ENCODE assay signal across 13 cellular contexts in the genomic region with DNA sequence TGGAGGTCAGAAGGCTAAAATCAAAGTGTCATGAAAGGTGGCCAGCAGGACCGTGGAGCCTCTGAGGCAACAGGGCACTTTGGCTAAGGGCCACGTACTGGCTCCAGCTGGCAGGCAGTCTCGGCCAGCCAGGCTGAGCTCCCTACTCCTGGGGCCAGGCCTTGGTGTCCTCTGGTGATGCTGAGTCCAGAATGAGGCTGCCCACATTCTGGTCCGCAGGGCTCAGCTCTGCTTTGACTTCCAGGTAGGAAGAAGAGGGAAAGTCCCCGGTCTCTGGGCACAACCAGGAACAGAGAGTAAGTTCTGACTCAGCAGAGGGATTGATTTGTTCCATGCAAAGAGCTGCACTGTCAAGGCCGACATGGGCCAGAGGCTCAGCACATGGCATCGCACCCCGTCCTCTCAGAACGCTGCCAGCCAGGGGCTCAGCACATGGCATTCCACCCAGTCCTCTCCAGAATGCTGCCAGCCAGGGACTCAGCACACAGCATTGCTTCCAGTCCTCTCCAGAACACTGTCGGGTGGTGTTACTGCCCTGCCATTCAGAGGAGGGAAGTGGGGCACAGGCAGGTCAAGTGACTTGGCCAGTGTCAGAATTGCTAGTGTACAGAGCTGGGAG. TPM values are rescaled to one million over a fixed set of nuclear protein-coding genes. Genes with fewer than 3 reads are reported as not detected.
DNase-seq lines count a peak whose midpoint lies in the region; ATAC-seq and TF ChIP-seq lines count a peak whose summit lies in the region.
"Not testable (repeated sequence)": the region's sequence is repeated elsewhere in the genome, so short reads cannot be mapped to it uniquely, and the experiment has no call there.
"Had no signal": no experiment of that assay in that cellular context is flagged by ENCODE, and none has a peak within 500 bp of the region (broad histone marks: within the 10 kb centered on the region; RNA-seq: fewer than 3 reads in every experiment).

No MANE protein-coding gene starts in this region.

- not testable (repeated sequence) for H3K27ac ChIP-seq in RWPE2 (ENCODE audit: poor library complexity, severe bottlenecking); psoas muscle
- H3K27ac ChIP-seq in colonic mucosa (peak overlapping the region; percentile 57), right lobe of liver (peak overlapping the region in 1 of 3 donors; percentile 18), stomach (peak overlapping the region in 1 of 5 donors; percentile 55)

- not testable (repeated sequence) for H3K4me1 ChIP-seq in RWPE2 (ENCODE audit: insufficient read depth, poor library complexity, severe bottlenecking); colonic mucosa; right lobe of liver; psoas muscle; stomach

- not testable (repeated sequence) for H3K4me3 ChIP-seq in RWPE2 (ENCODE audit: severe bottlenecking); colonic mucosa; right lobe of liver; psoas muscle; stomach

- not testable (repeated sequence) for H3K9ac ChIP-seq in colonic mucosa (ENCODE audit: low read depth in 2 of 2, low read length in 2 of 2)

- H3K27me3 ChIP-seq in RWPE2 (ENCODE audit: insufficient read depth, poor library complexity, severe bottlenecking); colonic mucosa; right lobe of liver; psoas muscle (ENCODE audit: insufficient read depth in 3 of 3, low read length in 2 of 3); stomach: not testable (repeated sequence)

- H3K9me3 ChIP-seq in RWPE2 (ENCODE audit: severe bottlenecking); colonic mucosa; right lobe of liver; psoas muscle; stomach: not testable (repeated sequence)

- not testable (repeated sequence) for TF ChIP-seq EP300 in stomach (IDR thresholded peaks at IDR 0.05)

- ATAC-seq in RWPE2 (ENCODE audit: low read depth) = 0 out of 3 replicates have a peak, but pooled peaks have one; percentile 27
- ATAC-seq in Right ventricle myocardium superior (ENCODE audit: poor library complexity) = peak; percentile 67
- ATAC-seq in right lobe of liver = peak; percentile 78 to 82 (median 80)
- ATAC-seq in psoas muscle = peak in 3 of 4 donors; percentile 66 to 87 (median 66)

- H3K36me3 ChIP-seq in RWPE2 (ENCODE audit: low read depth); colonic mucosa; right lobe of liver; psoas muscle (ENCODE audit: insufficient read depth in 1 of 2, low read depth in 1 of 2); stomach: not testable (repeated sequence)

- DNase-seq in CD1c-positive myeloid dendritic cell (ENCODE audit: extremely low spot score) = peak; percentile 8
- not testable (repeated sequence) for DNase-seq in RWPE2 (ENCODE audit: low spot score); colonic mucosa; Right ventricle myocardium superior; psoas muscle
- DNase-seq in kidney tubule cell (ENCODE audit: low spot score) = peak; percentile 13
- DNase-seq in right lobe of liver = peak in 2 of 3 donors; percentile 44 to 72
- DNase-seq in stomach = peak; percentile 39

- intact Hi-C loops in colonic mucosa (cut with DNase I); Right ventricle myocardium superior (cut with DNase I); right lobe of liver (cut with DNase I); psoas muscle (cut with DNase I); stomach (cut with DNase I; ENCODE audit: low total_unique reads): not testable (repeated sequence)

- TF ChIP-seq CTCF in RWPE2 (IDR thresholded peaks at IDR 0.05; ENCODE audit: poor library complexity, severe bottlenecking); colonic mucosa (IDR thresholded peaks at IDR 0.05); right lobe of liver (IDR thresholded peaks at IDR 0.05); psoas muscle (IDR thresholded peaks at IDR 0.05); stomach (IDR thresholded peaks at IDR 0.05): not testable (repeated sequence)

- not testable (repeated sequence) for TF ChIP-seq POLR2A in right lobe of liver (IDR thresholded peaks at IDR 0.05); stomach (IDR thresholded peaks at IDR 0.05)

- WGBS in right lobe of liver (ENCODE audit: insufficient coverage, low coverage, low lambda C conversion rate, missing lambda C conversion rate) = 24% methylated on average over 3 of the region's 10 CpGs
- WGBS in psoas muscle, 3 donors = 6 to 40% (median 13%) methylated on average over 1 to 6 of the region's 10 CpGs
- WGBS in stomach, 5 donors = 56 to 58% (median 57%) methylated on average over 2 to 6 of the region's 10 CpGs; no CpG with 5 or more reads in 2 of the 5 donors

RNA-seq across cellular contexts. Expression of a gene that starts 2.5 kb away (rescaled TPM):
- total RNA-seq in colonic mucosa (10 to 100 TPM; 24.5 to 60.9 TPM), Right ventricle myocardium superior (not detected), right lobe of liver (1 to 10 TPM in 1 of 6 experiments, under 1 TPM in 5; 0.16 to 1.6 (median 0.48) TPM), psoas muscle (1 to 10 TPM in 1 of 4 donors, not detected in 3; 1.0 TPM), stomach (100 to 1,000 TPM in 1 of 5 donors, 10 to 100 TPM in 3, not detected in 1; 30.5 to 175 (median 53.4) TPM)
- polyA plus RNA-seq in psoas muscle (under 1 TPM in 1 of 3 donors, not detected in 2; 0.04 TPM), stomach (100 to 1,000 TPM in 1 of 3 donors, 10 to 100 TPM in 1, 1 to 10 TPM in 1; 3.4 to 362 (median 10.3) TPM)
- total RNA-seq: CD4-positive, alpha-beta memory T cell; Daoy; GM23338; HT-29 had no signal
- polyA plus RNA-seq: A549; CD4-positive, alpha-beta memory T cell; GM23338 had no signal

Comparison
In these comparisons a context has a peak if more than half of its experiments do, and no peak if none do; other contexts are left out.
1. ATAC-seq: peak in every context shown above with its lines; median percentile 80 in right lobe of liver; 67 in Right ventricle myocardium superior; 66 in psoas muscle; 27 in RWPE2.